ENCODE assay signal across 1 cellular context in the genomic region with DNA sequence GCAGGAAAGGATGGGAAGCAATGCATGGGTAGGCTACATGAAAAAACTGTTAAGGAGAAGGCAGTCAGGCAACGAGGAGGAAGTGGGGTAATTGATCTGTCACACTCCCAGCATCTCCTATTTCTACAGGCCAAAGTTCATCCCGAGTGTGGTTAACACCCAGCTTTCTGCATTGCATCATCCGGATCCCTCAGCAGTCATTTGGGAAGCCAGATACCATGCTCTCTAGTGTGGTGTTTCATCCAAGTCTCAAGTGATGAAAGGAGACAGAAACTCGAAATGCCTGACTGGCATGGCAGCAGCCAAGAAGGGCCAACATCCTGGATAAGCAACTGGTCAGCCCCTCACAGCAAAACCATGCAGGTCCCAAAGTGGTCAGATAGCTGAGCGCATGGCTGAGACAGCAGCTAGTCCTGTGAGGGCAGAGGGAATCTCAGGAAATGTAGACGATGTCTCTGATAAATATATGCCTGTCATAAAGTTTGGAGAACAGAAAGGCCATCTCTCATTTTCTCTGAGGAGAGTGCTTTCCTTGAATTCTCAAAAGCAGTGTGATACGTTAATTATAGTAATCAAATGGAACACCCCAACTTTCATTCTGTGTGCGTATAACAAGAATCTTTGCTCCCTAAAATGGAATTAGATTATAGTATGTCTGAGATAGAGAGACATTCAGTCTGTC.
TF ChIP-seq lines count a peak whose summit lies in the region.

No MANE protein-coding gene starts in this region.

TF ChIP-seq in HepG2, 621 proteins besides CTCF, POLR2A, EP300 and RAD21 (continued from another document and continues in another):
- TF ChIP-seq, protein P1, sequence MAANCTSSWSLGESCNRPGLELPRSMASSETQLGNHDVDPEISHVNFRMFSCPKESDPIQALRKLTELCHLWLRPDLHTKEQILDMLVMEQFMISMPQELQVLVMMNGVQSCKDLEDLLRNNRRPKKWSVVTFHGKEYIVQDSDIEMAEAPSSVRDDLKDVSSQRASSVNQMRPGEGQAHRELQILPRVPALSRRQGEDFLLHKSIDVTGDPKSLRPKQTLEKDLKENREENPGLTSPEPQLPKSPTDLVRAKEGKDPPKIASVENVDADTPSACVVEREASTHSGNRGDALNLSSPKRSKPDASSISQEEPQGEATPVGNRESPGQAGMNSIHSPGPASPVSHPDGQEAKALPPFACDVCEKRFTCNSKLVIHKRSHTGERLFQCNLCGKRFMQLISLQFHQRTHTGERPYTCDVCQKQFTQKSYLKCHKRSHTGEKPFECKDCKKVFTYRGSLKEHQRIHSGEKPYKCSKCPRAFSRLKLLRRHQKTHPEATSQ (CRISPR knock-in tag; IDR thresholded peaks at IDR 0.05; ENCODE audit: borderline replicate concordance): peak; percentile 99
- no peak for TF ChIP-seq MATR3 (CRISPR knock-in tag; IDR thresholded peaks at IDR 0.05)
- no peak for TF ChIP-seq ZC3H13 (CRISPR knock-in tag; IDR thresholded peaks at IDR 0.05)
- peak; percentile 86 for TF ChIP-seq POLR2G (IDR thresholded peaks at IDR 0.05; ENCODE audit: low read depth, low read length)
- no peak for TF ChIP-seq ASH2L (IDR thresholded peaks at IDR 0.05; ENCODE audit: insufficient read length, low read depth, low read length)
- TF ChIP-seq, protein P2, sequence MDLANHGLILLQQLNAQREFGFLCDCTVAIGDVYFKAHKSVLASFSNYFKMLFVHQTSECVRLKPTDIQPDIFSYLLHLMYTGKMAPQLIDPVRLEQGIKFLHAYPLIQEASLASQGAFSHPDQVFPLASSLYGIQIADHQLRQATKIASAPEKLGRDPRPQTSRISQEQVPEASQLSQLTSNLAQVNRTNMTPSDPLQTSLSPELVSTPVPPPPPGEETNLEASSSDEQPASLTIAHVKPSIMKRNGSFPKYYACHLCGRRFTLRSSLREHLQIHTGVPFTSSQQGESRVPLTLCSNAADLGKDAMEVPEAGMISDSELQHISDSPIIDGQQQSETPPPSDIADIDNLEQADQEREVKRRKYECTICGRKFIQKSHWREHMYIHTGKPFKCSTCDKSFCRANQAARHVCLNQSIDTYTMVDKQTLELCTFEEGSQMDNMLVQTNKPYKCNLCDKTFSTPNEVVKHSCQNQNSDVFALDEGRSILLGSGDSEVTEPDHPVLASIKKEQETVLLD (CRISPR knock-in tag; IDR thresholded peaks at IDR 0.05; ENCODE audit: low read depth): no peak
- TF ChIP-seq ZNF580 (CRISPR knock-in tag; IDR thresholded peaks at IDR 0.05; ENCODE audit: borderline replicate concordance, low read depth): peak; percentile 95; the same call in 1 of the 2 replicates
- TF ChIP-seq SIN3A (IDR thresholded peaks at IDR 0.05; ENCODE audit: borderline replicate concordance, low read depth, low read length): no peak
- TF ChIP-seq NFE2 (CRISPR knock-in tag; IDR thresholded peaks at IDR 0.05): no peak
- TF ChIP-seq ZFP1 (CRISPR knock-in tag; IDR thresholded peaks at IDR 0.05): 0 out of 2 replicates have a peak, but pooled peaks have one; percentile 47
- 0 out of 2 replicates have a peak, but pooled peaks have one; percentile 45 for TF ChIP-seq ZNF431 (CRISPR knock-in tag; IDR thresholded peaks at IDR 0.05; ENCODE audit: borderline replicate concordance, low read depth)
- TF ChIP-seq ZBTB42 (CRISPR knock-in tag; IDR thresholded peaks at IDR 0.05): no peak
- peak; percentile 95 for TF ChIP-seq ONECUT2 (CRISPR knock-in tag; IDR thresholded peaks at IDR 0.05)
- TF ChIP-seq, protein P3, sequence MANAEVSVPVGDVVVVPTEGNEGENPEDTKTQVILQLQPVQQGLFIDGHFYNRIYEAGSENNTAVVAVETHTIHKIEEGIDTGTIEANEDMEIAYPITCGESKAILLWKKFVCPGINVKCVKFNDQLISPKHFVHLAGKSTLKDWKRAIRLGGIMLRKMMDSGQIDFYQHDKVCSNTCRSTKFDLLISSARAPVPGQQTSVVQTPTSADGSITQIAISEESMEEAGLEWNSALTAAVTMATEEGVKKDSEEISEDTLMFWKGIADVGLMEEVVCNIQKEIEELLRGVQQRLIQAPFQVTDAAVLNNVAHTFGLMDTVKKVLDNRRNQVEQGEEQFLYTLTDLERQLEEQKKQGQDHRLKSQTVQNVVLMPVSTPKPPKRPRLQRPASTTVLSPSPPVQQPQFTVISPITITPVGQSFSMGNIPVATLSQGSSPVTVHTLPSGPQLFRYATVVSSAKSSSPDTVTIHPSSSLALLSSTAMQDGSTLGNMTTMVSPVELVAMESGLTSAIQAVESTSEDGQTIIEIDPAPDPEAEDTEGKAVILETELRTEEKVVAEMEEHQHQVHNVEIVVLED (CRISPR knock-in tag; IDR thresholded peaks at IDR 0.05; ENCODE audit: borderline replicate concordance): 0 out of 2 replicates have a peak, but pooled peaks have one; percentile 15
- TF ChIP-seq, protein P4, sequence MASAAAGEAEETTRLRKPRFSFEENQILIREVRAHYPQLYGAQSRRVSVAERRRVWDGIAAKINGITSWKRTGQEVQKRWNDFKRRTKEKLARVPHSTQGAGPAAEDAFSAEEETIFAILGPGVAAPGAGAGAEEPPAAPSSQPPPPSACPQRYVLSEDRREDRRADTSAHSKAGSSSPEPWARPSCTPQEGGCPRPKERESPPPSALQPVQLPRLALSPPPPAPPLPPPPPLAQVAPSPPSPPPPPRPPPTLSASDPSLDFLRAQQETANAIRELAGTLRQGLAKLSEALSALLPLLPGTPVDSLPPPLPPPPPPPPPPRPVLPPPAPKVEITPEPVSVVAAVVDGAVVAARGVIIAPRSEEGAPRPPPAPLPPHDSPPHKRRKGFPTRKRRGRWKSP (CRISPR knock-in tag; IDR thresholded peaks at IDR 0.05): peak; percentile 69
- TF ChIP-seq, protein P5, sequence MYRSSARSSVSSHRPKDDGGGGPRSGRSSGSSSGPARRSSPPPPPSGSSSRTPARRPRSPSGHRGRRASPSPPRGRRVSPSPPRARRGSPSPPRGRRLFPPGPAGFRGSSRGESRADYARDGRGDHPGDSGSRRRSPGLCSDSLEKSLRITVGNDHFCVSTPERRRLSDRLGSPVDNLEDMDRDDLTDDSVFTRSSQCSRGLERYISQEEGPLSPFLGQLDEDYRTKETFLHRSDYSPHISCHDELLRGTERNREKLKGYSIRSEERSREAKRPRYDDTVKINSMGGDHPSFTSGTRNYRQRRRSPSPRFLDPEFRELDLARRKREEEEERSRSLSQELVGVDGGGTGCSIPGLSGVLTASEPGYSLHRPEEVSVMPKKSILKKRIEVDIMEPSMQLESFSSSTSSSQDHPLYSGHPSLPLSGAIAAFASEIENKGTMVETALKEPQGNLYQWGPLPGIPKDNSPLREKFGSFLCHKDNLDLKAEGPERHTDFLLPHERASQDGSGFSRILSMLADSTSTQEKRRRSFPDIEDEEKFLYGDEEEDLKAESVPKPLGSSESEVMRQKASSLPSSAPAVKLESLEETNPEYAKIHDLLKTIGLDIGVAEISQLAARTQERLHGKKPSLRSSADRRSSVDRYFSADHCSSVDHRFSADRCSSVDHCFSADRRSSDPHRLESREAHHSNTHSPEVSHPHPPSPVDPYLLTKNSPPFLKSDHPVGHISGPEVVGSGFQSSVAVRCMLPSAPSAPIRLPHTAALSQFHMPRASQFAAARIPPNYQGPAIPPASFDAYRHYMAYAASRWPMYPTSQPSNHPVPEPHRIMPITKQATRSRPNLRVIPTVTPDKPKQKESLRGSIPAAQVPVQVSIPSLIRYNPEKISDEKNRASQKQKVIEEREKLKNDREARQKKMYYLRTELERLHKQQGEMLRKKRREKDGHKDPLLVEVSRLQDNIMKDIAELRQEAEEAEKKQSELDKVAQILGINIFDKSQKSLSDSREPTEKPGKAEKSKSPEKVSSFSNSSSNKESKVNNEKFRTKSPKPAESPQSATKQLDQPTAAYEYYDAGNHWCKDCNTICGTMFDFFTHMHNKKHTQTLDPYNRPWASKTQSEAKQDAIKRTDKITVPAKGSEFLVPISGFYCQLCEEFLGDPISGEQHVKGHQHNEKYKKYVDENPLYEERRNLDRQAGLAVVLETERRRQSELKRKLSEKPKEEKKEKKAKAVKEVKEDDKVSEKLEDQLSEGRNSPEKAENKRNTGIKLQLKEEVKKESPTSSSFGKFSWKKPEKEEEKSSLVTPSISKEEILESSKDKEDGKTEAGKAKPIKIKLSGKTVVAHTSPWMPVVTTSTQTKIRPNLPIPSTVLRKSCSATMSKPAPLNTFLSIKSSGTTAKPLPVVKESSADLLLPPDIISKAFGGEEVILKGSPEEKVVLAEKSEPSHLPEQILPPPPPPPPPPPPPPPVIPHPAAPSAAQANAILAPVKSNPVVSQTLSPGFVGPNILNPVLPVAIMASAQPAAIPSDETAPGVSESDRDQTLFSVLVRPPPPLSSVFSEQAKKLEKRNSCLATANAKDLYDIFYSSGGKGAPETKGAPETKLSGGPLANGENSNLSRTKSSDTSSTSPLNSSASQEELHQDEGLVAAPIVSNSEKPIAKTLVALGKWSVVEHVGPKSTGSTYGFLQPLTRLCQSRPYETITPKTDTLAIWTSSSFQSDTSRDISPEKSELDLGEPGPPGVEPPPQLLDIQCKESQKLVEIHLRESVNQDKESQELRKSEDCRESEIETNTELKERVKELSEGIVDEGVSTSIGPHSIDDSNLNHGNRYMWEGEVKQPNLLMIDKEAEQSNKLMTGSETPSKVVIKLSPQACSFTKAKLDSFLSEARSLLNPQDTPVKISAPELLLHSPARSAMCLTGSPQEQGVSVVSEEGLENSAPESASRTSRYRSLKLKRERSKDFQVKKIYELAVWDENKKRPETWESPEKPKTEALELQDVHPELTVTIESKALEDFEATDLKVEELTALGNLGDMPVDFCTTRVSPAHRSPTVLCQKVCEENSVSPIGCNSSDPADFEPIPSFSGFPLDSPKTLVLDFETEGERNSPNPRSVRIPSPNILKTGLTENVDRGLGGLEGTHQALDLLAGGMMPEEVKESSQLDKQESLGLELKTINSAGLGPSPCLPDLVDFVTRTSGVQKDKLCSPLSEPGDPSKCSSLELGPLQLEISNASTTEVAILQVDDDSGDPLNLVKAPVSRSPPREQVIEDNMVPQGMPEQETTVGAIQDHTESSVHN (CRISPR knock-in tag; IDR thresholded peaks at IDR 0.05): peak; percentile 98; the same call in 1 of the 2 replicates
- TF ChIP-seq, protein P6, sequence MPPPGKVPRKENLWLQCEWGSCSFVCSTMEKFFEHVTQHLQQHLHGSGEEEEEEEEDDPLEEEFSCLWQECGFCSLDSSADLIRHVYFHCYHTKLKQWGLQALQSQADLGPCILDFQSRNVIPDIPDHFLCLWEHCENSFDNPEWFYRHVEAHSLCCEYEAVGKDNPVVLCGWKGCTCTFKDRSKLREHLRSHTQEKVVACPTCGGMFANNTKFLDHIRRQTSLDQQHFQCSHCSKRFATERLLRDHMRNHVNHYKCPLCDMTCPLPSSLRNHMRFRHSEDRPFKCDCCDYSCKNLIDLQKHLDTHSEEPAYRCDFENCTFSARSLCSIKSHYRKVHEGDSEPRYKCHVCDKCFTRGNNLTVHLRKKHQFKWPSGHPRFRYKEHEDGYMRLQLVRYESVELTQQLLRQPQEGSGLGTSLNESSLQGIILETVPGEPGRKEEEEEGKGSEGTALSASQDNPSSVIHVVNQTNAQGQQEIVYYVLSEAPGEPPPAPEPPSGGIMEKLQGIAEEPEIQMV (CRISPR knock-in tag; IDR thresholded peaks at IDR 0.05; ENCODE audit: low read depth): peak; percentile 81; the same call in 1 of the 2 replicates
- peak; percentile 49; the same call in 1 of the 2 replicates for TF ChIP-seq ZNF746 (CRISPR knock-in tag; IDR thresholded peaks at IDR 0.05)
- no peak for TF ChIP-seq IKZF4 (CRISPR knock-in tag; IDR thresholded peaks at IDR 0.05; ENCODE audit: borderline replicate concordance, low read depth, not compliant biosample characterization)
- peak; percentile 68 for TF ChIP-seq KDM2A (CRISPR knock-in tag; IDR thresholded peaks at IDR 0.05; ENCODE audit: borderline replicate concordance, low read depth)
- peak; percentile 94; the same call in 1 of the 2 replicates for TF ChIP-seq MEIS1 (CRISPR knock-in tag; IDR thresholded peaks at IDR 0.05; ENCODE audit: borderline replicate concordance)
- TF ChIP-seq ZNF891 (CRISPR knock-in tag; IDR thresholded peaks at IDR 0.05): peak; percentile 66; the same call in 1 of the 2 replicates
- TF ChIP-seq ZNF225 (CRISPR knock-in tag; IDR thresholded peaks at IDR 0.05): no peak
- TF ChIP-seq AKNA (CRISPR knock-in tag; IDR thresholded peaks at IDR 0.05; ENCODE audit: borderline replicate concordance): no peak
- peak; percentile 91 for TF ChIP-seq ZNF124 (CRISPR knock-in tag; IDR thresholded peaks at IDR 0.05)
- TF ChIP-seq MAF1 (CRISPR knock-in tag; IDR thresholded peaks at IDR 0.05; ENCODE audit: borderline replicate concordance): no peak
- peak; percentile 69 for TF ChIP-seq NFKBIZ (CRISPR knock-in tag; IDR thresholded peaks at IDR 0.05)
- TF ChIP-seq ZFP36L2 (CRISPR knock-in tag; IDR thresholded peaks at IDR 0.05): no peak
